ENCODE assay signal across 21 cellular contexts in the genomic region with DNA sequence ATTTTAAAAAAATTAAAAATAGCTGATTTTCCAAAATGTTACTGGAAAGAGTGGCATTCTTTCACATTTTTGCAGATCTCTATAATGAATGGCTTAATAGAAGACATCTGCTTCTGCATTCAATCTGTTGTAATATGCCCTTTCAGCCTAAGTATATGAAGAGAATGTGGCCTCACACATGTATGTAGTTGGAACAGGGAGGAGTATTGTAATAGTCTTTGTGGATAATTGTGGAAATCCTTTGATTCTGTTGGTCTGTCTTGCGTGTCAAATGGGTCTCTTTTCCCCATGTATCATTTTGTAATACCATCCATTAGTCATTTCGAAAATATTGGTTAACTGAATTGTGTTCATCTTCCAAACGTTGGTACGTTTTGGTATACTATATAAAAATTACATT.
"Had no signal": no experiment of that assay in that cellular context is flagged by ENCODE, and none has a peak within 500 bp of the region (broad histone marks: within the 10 kb centered on the region; RNA-seq: fewer than 3 reads in every experiment).

No MANE protein-coding gene starts in this region.

- H3K4me1 ChIP-seq: foreskin keratinocyte, lower lobe of right lung, upper lobe of left lung had no signal

- H3K9me3 ChIP-seq: lower lobe of right lung, upper lobe of left lung had no signal

- H3K27me3 ChIP-seq: foreskin keratinocyte, hepatocyte, upper lobe of left lung had no signal

- DNase-seq: activated CD4-positive, alpha-beta T cell treated with anti-CD3 and anti-CD28 coated beads, Interleukin-2, amount 50 U/mL, for 4 hours; activated effector memory CD4-positive, alpha-beta T cell treated with Interleukin-2 at 50 U/mL for 16 hours; activated naive CD4-positive, alpha-beta T cell treated with anti-CD3 and anti-CD28 coated beads for 36 hours; activated naive CD8-positive, alpha-beta T cell treated with anti-CD3 and anti-CD28 coated beads, Interleukin-2, amount 10 ng/mL, durations not matched to agents 7 days and 5 days; activated T-cell treated with anti-CD3 and anti-CD28 coated beads, Interleukin-2, amount 50 U/mL, for 48 hours; cortex of kidney; endodermal cell; foreskin keratinocyte; glutamatergic neuron; immature natural killer cell; lower lobe of right lung; naive B cell; occipital lobe; stimulated activated CD4-positive, alpha-beta T cell treated with anti-CD3 and anti-CD28 coated beads, Interleukin-2, amount 100 ng/mL, for 48 hours; stimulated activated naive CD4-positive, alpha-beta T cell treated with Interleukin-2 at 50 U/mL for 16 hours; T-helper 1 cell; T-helper 9 cell; upper lobe of left lung had no signal

- ATAC-seq: foreskin keratinocyte, left lobe of liver, lower lobe of right lung, WTC11 had no signal

- H3K27me3 Mint-ChIP-seq: activated naive CD8-positive, alpha-beta T cell treated with anti-CD3 and anti-CD28 coated beads, Interleukin-2, amount 10 ng/mL, durations not matched to agents 7 days and 5 days; naive B cell had no signal

- H3K4me3 Mint-ChIP-seq: activated naive CD4-positive, alpha-beta T cell treated with anti-CD3 and anti-CD28 coated beads for 36 hours; activated naive CD8-positive, alpha-beta T cell treated with anti-CD3 and anti-CD28 coated beads, Interleukin-2, amount 10 ng/mL, durations not matched to agents 7 days and 5 days; endodermal cell; immature natural killer cell; naive B cell; WTC11 had no signal

- H3K9me3 Mint-ChIP-seq: activated naive CD4-positive, alpha-beta T cell treated with anti-CD3 and anti-CD28 coated beads for 36 hours; activated naive CD8-positive, alpha-beta T cell treated with anti-CD3 and anti-CD28 coated beads, Interleukin-2, amount 10 ng/mL, durations not matched to agents 7 days and 5 days; endodermal cell; immature natural killer cell; naive B cell; WTC11 had no signal

- H3K4me1 Mint-ChIP-seq: endodermal cell, immature natural killer cell, WTC11 had no signal

- H3K4me3 ChIP-seq: hepatocyte, lower lobe of right lung, upper lobe of left lung had no signal

- H3K27ac Mint-ChIP-seq: activated naive CD4-positive, alpha-beta T cell treated with anti-CD3 and anti-CD28 coated beads for 36 hours; activated naive CD8-positive, alpha-beta T cell treated with anti-CD3 and anti-CD28 coated beads, Interleukin-2, amount 10 ng/mL, durations not matched to agents 7 days and 5 days; endodermal cell; immature natural killer cell; WTC11 had no signal
